Comparison of ENCODE assay signal across 8 cellular contexts in the genomic region with DNA sequence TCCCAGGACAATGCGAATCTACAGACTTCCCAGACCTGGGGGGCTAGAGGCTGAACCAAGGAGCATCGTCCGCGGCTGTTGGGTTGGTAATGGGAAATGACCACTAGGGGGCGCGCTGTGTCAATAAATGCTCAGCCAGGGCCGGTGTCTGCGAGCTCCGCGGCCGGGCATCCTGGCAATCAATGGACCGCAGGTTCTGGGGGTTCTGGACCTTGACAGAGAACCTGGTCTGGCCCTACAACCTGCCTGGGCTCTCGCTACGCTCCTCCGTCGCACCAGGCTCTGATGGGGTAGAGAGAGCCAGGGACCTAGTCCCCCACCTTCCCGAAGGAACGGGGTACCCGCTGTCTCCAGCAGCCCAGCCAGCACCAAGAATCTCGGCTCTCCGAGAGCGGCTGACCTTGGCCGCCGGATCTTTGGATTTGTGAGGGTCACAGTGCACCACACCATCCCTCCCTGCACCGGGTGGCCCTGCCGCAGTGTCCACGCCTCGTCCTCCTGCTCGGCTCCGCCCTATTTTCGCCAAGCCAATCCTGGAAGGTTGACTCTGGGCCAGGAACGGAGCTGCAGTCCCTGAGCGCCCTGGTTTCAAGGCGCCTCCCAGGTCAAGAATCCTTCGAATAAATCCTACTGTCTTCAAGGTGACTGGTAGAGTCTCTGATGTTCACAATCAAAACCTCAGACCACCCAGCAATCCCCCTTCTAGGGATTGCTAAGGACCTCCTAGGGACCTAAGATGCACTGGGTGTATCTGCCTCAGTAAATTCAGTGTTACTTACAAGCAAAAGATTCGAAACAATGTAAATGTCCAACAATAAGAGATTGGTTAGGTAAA. TPM values are rescaled to one million over a fixed set of nuclear protein-coding genes. Genes with fewer than 3 reads are reported as not detected.
DNase-seq lines count a peak whose midpoint lies in the region; ATAC-seq and TF ChIP-seq lines count a peak whose summit lies in the region.

No MANE protein-coding gene starts in this region.

- no peak overlapping the region for H3K14ac ChIP-seq in mesenchymal stem cell (ENCODE audit: low read length in 2 of 2)

- CTCF ChIA-PET in A673 (lab: Charles Lee): interaction anchor here (0.5 to 1.4 kb wide), 15 partner anchors 33 to 461 kb away, joined by 3 to 5 read pairs (median 3); no protein-coding TSS in a partner anchor

- peak overlapping the region; percentile 77 for H2AK5ac ChIP-seq in mesenchymal stem cell (ENCODE audit: low read length, severe bottlenecking)

- H3K79me1 ChIP-seq in mesenchymal stem cell (replicated peaks; ENCODE audit: low read length, poor library complexity, severe bottlenecking): peaks cover 4% of the 10 kb centered on the region

- H3K27me3 ChIP-seq in A673 (replicated peaks; ENCODE audit: insufficient read depth, low read depth, low read length, poor library complexity) (no peaks in the 10 kb centered on the region), endocrine pancreas (ENCODE audit: control insufficient read depth, insufficient read depth, low read length) (no peaks in the 10 kb centered on the region), mesenchymal stem cell (ENCODE audit: control insufficient read depth in 1 of 2, insufficient read depth in 1 of 2, low read length in 2 of 2) (peaks cover 0 to 23% of the 10 kb centered on the region in 2 experiments)

- no peak overlapping the region for H2BK12ac ChIP-seq in mesenchymal stem cell (ENCODE audit: low read length in 2 of 2)

- peaks cover 15% of the 10 kb centered on the region for H3K4me1 ChIP-seq in A673 (ENCODE audit: insufficient read depth, low read length, poor library complexity, severe bottlenecking)
- H3K4me1 ChIP-seq in endocrine pancreas (ENCODE audit: control insufficient read depth, insufficient read depth, low read length): no peaks in the 10 kb centered on the region
- H3K4me1 ChIP-seq in mesenchymal stem cell (ENCODE audit: control insufficient read depth, insufficient read depth, low read depth, low read length): peaks cover 14% of the 10 kb centered on the region

- peak overlapping the region; percentile 1 for H2BK5ac ChIP-seq in mesenchymal stem cell (ENCODE audit: low read depth, low read length, poor library complexity, severe bottlenecking)

- H2AFZ ChIP-seq in mesenchymal stem cell (ENCODE audit: low read depth, low read length): peak overlapping the region; percentile 68

- H3K18ac ChIP-seq in mesenchymal stem cell (ENCODE audit: low read depth in 1 of 2, low read length in 2 of 2): peak overlapping the region in 1 of 2 experiments; percentile 9

- ATAC-seq in GM18867 (IDR thresholded peaks at IDR 0.05; ENCODE audit: unreplicated experiment): peak; percentile 83
- peak; percentile 87 for ATAC-seq in HG03354 (IDR thresholded peaks at IDR 0.05; ENCODE audit: poor library complexity, severe bottlenecking, unreplicated experiment)

- H3K36me3 ChIP-seq in A673 (ENCODE audit: insufficient read depth, low read length, poor library complexity, severe bottlenecking) (no peaks in the 10 kb centered on the region), endocrine pancreas (ENCODE audit: control insufficient read depth, insufficient read depth, low read length) (no peaks in the 10 kb centered on the region), mesenchymal stem cell (ENCODE audit: control insufficient read depth in 1 of 2, insufficient read depth in 2 of 2, low read depth in 1 of 2, low read length in 2 of 2) (no peaks in the 10 kb centered on the region)

- peak overlapping the region; percentile 6 for H4K8ac ChIP-seq in mesenchymal stem cell (ENCODE audit: low read length)

- H3K4ac ChIP-seq in mesenchymal stem cell (ENCODE audit: low read depth in 1 of 2, low read length in 2 of 2): no peak overlapping the region

- H3K4me2 ChIP-seq in mesenchymal stem cell (ENCODE audit: low read length, poor library complexity, severe bottlenecking): peak overlapping the region; percentile 86

- H2BK15ac ChIP-seq in mesenchymal stem cell (ENCODE audit: low read depth, poor library complexity, severe bottlenecking): peak overlapping the region; percentile 56

- no peak overlapping the region for H3K23ac ChIP-seq in mesenchymal stem cell (ENCODE audit: low read length in 2 of 2)

- POLR2A ChIA-PET in A673 (lab: Charles Lee; ENCODE audit: low non-redundant PET): no interaction called here

- intact Hi-C loops in A673 (cut with micrococcal nuclease; ENCODE audit: unreplicated experiment): loop anchor here (1.0 to 10.0 kb wide), 5 partner anchors 77 to 458 kb away; partner anchors contain the start of gene CMTM3

- H3K4me3 ChIP-seq in A673 (ENCODE audit: low read depth, low read length, poor library complexity, severe bottlenecking) (peak overlapping the region; percentile 60), endocrine pancreas (ENCODE audit: control insufficient read depth, insufficient read depth, low read length) (peak overlapping the region; percentile 2), mesenchymal stem cell (ENCODE audit: insufficient read depth in 1 of 2, low read depth in 1 of 2, low read length in 2 of 2) (peak overlapping the region; percentile 11 to 87)

- H2BK120ac ChIP-seq in mesenchymal stem cell (ENCODE audit: low read depth, low read length): no peak overlapping the region

- DNase-seq in A673 (ENCODE audit: low spot score) (peak; percentile 81), NCI-H82 treated with DMSO at 0.1 percent for 48 hours (lab: John Stamatoyannopoulos, UW; ENCODE audit: unreplicated experiment) (peak; percentile 14), mesenchymal stem cell (peak; percentile 73)
- peak; percentile 98 for DNase-seq in activated CD8-positive, alpha-beta memory T cell treated with anti-CD3 and anti-CD28 coated beads for 24 hours
- DNase-seq in stimulated activated CD8-positive, alpha-beta memory T cell treated with anti-CD3 and anti-CD28 coated beads, Interleukin-12 subunit alpha, Interleukin-12 subunit beta, amount 100 ng/mL, for 1 hour (ENCODE audit: low read depth): peak; percentile 83

- H3K27ac ChIP-seq in A673 (ENCODE audit: low read depth, low read length, poor library complexity, severe bottlenecking): no peak overlapping the region
- H3K27ac ChIP-seq in mesenchymal stem cell (ENCODE audit: low read length, poor library complexity, severe bottlenecking): peak overlapping the region; percentile 83

- TF ChIP-seq CTCF in A673 (conservative IDR thresholded peaks at IDR 0.05; ENCODE audit: low read depth, low read length): peak; percentile 90

- WGBS in mesenchymal stem cell: 3% methylated on average over 36 of the region's 36 CpGs

- H3K9me3 ChIP-seq in A673 (ENCODE audit: low read depth, low read length, poor library complexity, severe bottlenecking): no peaks in the 10 kb centered on the region
- no peaks in the 10 kb centered on the region for H3K9me3 ChIP-seq in endocrine pancreas (ENCODE audit: control insufficient read depth, low read length)
- H3K9me3 ChIP-seq in mesenchymal stem cell (ENCODE audit: control insufficient read depth, low read length): peaks cover 10% of the 10 kb centered on the region

- H3K9ac ChIP-seq in endocrine pancreas (ENCODE audit: control insufficient read depth, insufficient read depth, low read length) (peak overlapping the region; percentile 58), mesenchymal stem cell (ENCODE audit: low read length) (peak overlapping the region; percentile 58)

- no peak overlapping the region for H4K91ac ChIP-seq in mesenchymal stem cell (ENCODE audit: low read length)

- no TSS peak for BruUV-seq in A673 (replicated peaks; lab: Mats Ljungman, UMichigan)

RNA-seq across cellular contexts. Expression of gene BEAN1, which starts 20.3 kb away (rescaled TPM):
- total RNA-seq in A673 (2021): not detected in 2 replicates
- 0.10 TPM for polyA plus RNA-seq in mesenchymal stem cell (2013, experiment 1 of 2)
- polyA plus RNA-seq in mesenchymal stem cell (2013, experiment 2 of 2): 0.07 TPM

RNA-seq across cellular contexts. Expression of gene CDH5, which starts 40.3 kb away (rescaled TPM):
- 0.09 and 0.26 TPM in 2 replicates for total RNA-seq in A673 (2021)
- 0.01 TPM for polyA plus RNA-seq in mesenchymal stem cell (2013, experiment 1 of 2)
- not detected for polyA plus RNA-seq in mesenchymal stem cell (2013, experiment 2 of 2)

Comparison
In these comparisons a context has a peak if more than half of its experiments do, and no peak if none do; other contexts are left out.
1. DNase-seq: peak in every context shown above with its lines; median percentile 98 in activated CD8-positive, alpha-beta memory T cell treated with anti-CD3 and anti-CD28 coated beads for 24 hours; 83 in stimulated activated CD8-positive, alpha-beta memory T cell treated with anti-CD3 and anti-CD28 coated beads, Interleukin-12 subunit alpha, Interleukin-12 subunit beta, amount 100 ng/mL, for 1 hour; 81 in A673; 73 in mesenchymal stem cell; 14 in NCI-H82 treated with DMSO at 0.1 percent for 48 hours.
2. H3K4me3 ChIP-seq: peak in every context shown above with its lines; median percentile 60 in A673; 49 in mesenchymal stem cell; 2 in endocrine pancreas.